2 cellular contexts compared by ENCODE assay signal in genomic region chr10:119834188-119834587, GRCh38.
A peak's percentile ranks its signal among the peaks of the same experiment; 100 is the strongest.
TF ChIP-seq lines count a peak whose summit lies in the region.

No MANE protein-coding gene starts in this region.

TF ChIP-seq in K562, 482 proteins besides CTCF, POLR2A, EP300 and RAD21 (continues in another document):
- TF ChIP-seq PKNOX1 (IDR thresholded peaks at IDR 0.05) = peak; percentile 68
- 0 out of 4 replicates have a peak, but pooled peaks of 1 of the 2 experiments have one; percentile 59 for TF ChIP-seq HDAC1 (IDR thresholded peaks at IDR 0.05)
- TF ChIP-seq FOXK2 (conservative IDR thresholded peaks at IDR 0.05 in 1 of 2, IDR thresholded peaks at IDR 0.05 in 1 of 2; ENCODE audit: low read depth in 2 of 2) = no peak
- no peak for TF ChIP-seq NCOA1 (IDR thresholded peaks at IDR 0.05; ENCODE audit: low read depth)
- TF ChIP-seq SMARCA4 (IDR thresholded peaks at IDR 0.05) = peak; percentile 82
- peak; percentile 87 for TF ChIP-seq MEIS2 (IDR thresholded peaks at IDR 0.05; ENCODE audit: partially characterized antibody)
- TF ChIP-seq EHMT2 (IDR thresholded peaks at IDR 0.05) = 0 out of 2 replicates have a peak, but pooled peaks have one; percentile 26
- peak; percentile 66 for TF ChIP-seq JUN (IDR thresholded peaks at IDR 0.05; ENCODE audit: borderline replicate concordance, low read depth, low read length)
- no peak for TF ChIP-seq JUN (CRISPR knock-in tag; IDR thresholded peaks at IDR 0.05; ENCODE audit: borderline replicate concordance)
- no peak for TF ChIP-seq ATF4 (CRISPR knock-in tag; IDR thresholded peaks at IDR 0.05)
- TF ChIP-seq EGR1 (conservative IDR thresholded peaks at IDR 0.05) = peak; percentile 55
- TF ChIP-seq SMARCE1 (IDR thresholded peaks at IDR 0.05) = peak; percentile 91; the same call in 1 of the 2 replicates
- no peak for TF ChIP-seq KDM5B (IDR thresholded peaks at IDR 0.05; ENCODE audit: insufficient replicate concordance, low read depth, low read length)
- TF ChIP-seq ARID3A (IDR thresholded peaks at IDR 0.05; ENCODE audit: borderline replicate concordance, low read depth, low read length) = 0 out of 2 replicates have a peak, but pooled peaks have one; percentile 29
- no peak for TF ChIP-seq ZNF75A (CRISPR knock-in tag; IDR thresholded peaks at IDR 0.05)
- peak; percentile 82 for TF ChIP-seq ARID1B (IDR thresholded peaks at IDR 0.05)
- peak; percentile 91 to 95 for TF ChIP-seq FOXA3 (CRISPR knock-in tag; conservative IDR thresholded peaks at IDR 0.05 in 1 of 2, IDR thresholded peaks at IDR 0.05 in 1 of 2)
- peak; percentile 38; the same call in 1 of the 2 replicates for TF ChIP-seq TEAD4 (IDR thresholded peaks at IDR 0.05; ENCODE audit: low read length)
- no peak for TF ChIP-seq TEAD4 (CRISPR knock-in tag; IDR thresholded peaks at IDR 0.05; ENCODE audit: borderline replicate concordance)
- peak; percentile 85 for TF ChIP-seq DPF2 (IDR thresholded peaks at IDR 0.05)
- peak; percentile 74; the same call in 1 of the 2 replicates for TF ChIP-seq SMARCC2 (IDR thresholded peaks at IDR 0.05; ENCODE audit: low read depth)
- no peak for TF ChIP-seq PBX2 (CRISPR knock-in tag; IDR thresholded peaks at IDR 0.05; ENCODE audit: low read depth)
- TF ChIP-seq PBX2 (tag; conservative IDR thresholded peaks at IDR 0.05; ENCODE audit: low read depth) = 0 out of 2 replicates have a peak, but pooled peaks have one; percentile 12
- TF ChIP-seq ZBTB17 (CRISPR knock-in tag; IDR thresholded peaks at IDR 0.05) = no peak
- peak; percentile 77; the same call in 1 of the 2 replicates for TF ChIP-seq ZNF766 (CRISPR knock-in tag; conservative IDR thresholded peaks at IDR 0.05)
- TF ChIP-seq ZEB2 (IDR thresholded peaks at IDR 0.05) = no peak
- 0 out of 2 replicates have a peak, but pooled peaks have one; percentile 5 for TF ChIP-seq MAFK (IDR thresholded peaks at IDR 0.05; ENCODE audit: low read length)
- no peak for TF ChIP-seq IRF9 (tag; IDR thresholded peaks at IDR 0.05)

TF ChIP-seq in HepG2, 621 proteins besides CTCF, POLR2A, EP300 and RAD21:
- TF ChIP-seq JUN (CRISPR knock-in tag; IDR thresholded peaks at IDR 0.05) (no peak), ZNF878 (CRISPR knock-in tag; IDR thresholded peaks at IDR 0.05) (no peak), ZNF83 (CRISPR knock-in tag; IDR thresholded peaks at IDR 0.05; ENCODE audit: borderline replicate concordance) (no peak), E2F2 (CRISPR knock-in tag; IDR thresholded peaks at IDR 0.05; ENCODE audit: borderline replicate concordance) (no peak), RBM22 (optimal IDR thresholded peaks at IDR 0.05; ENCODE audit: low read length) (no peak), PRDM4 (CRISPR knock-in tag; IDR thresholded peaks at IDR 0.05; ENCODE audit: borderline replicate concordance) (no peak), ZMAT5 (CRISPR knock-in tag; IDR thresholded peaks at IDR 0.05; ENCODE audit: borderline replicate concordance, low read depth) (no peak), ZBTB42 (CRISPR knock-in tag; IDR thresholded peaks at IDR 0.05) (no peak), ZSCAN30 (CRISPR knock-in tag; IDR thresholded peaks at IDR 0.05) (no peak), BRCA1 (CRISPR knock-in tag; IDR thresholded peaks at IDR 0.05) (no peak), KDM4B (CRISPR knock-in tag; IDR thresholded peaks at IDR 0.05) (no peak), DPF2 (CRISPR knock-in tag; IDR thresholded peaks at IDR 0.05; ENCODE audit: borderline replicate concordance, low read depth) (no peak)
TF ChIP-seq in HepG2: peak in this region for 0.
